ENCODE assay signal across 8 cellular contexts in the genomic region with DNA sequence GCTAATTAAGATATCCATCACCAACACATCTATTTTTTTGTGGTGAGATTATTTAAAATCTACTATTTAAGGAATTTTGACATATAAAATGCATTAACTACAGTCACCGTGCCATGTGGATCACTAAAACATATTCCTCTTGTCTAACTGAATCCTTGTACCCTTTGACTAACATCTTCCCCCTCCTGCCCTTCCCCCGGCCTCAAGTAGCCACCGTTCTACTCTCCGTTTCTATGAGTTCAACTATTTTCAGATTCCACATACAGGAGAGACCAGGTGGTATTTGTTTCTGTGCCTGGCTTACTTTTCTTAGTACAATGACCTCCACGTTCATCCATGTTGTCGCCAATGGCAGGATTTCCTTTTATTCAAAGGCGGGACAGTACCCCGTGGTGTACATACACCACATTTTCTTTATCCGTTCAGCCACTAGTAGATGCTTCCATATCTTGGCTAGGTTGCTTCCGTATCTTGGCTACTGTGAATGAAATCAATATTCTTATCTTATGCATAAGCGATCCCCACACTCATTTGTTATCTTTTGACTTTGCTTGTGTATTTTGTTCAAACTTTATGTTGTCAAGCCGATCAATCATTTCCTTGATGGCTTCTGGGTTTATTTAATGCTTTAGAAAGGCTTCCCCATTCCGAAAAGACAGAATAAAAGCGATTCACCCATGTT.
DNase-seq lines count a peak whose midpoint lies in the region; ATAC-seq and TF ChIP-seq lines count a peak whose summit lies in the region.

No MANE protein-coding gene starts in this region.

- peak overlapping the region in 3 of 4 donors; percentile 68 to 76 (median 75) for H3K4me3 Mint-ChIP-seq in CD4-positive, CD25-positive, alpha-beta regulatory T cell

- H3K27me3 Mint-ChIP-seq in CD4-positive, CD25-positive, alpha-beta regulatory T cell = peaks cover 42% of the 10 kb centered on the region

- in situ Hi-C loops in Panc1 (cut with HindIII; ENCODE audit: low pct_unique_long_range_greater_than_20kb, low sequenced_read_pairs) = no loop called here

- POLR2A ChIA-PET in Panc1 (lab: Charles Lee) (interaction anchor here (0.7 kb wide), 1 partner anchor 468 kb away, joined by 3 read pairs; a partner anchor contains a TSS), RWPE1 (lab: Yijun Ruan, JAX; ENCODE audit: low non-redundant PET) (no interaction called here)

- no TSS peak for BruUV-seq in Panc1 (replicated peaks; lab: Mats Ljungman, UMichigan)

- peaks cover 0 to 17% (median 5%) of the 10 kb centered on the region in 4 donors for H3K4me1 Mint-ChIP-seq in CD4-positive, CD25-positive, alpha-beta regulatory T cell

- H3K9me3 ChIP-seq in CD4-positive, CD25-positive, alpha-beta regulatory T cell (ENCODE audit: control insufficient read depth in 2 of 2, low read length in 2 of 2) = no peaks in the 10 kb centered on the region
- H3K9me3 ChIP-seq in Panc1 (ENCODE audit: control insufficient read depth, insufficient read depth, low read depth, low read length) (no peaks in the 10 kb centered on the region), esophagus squamous epithelium (no peaks in the 10 kb centered on the region), neutrophil (no peaks in the 10 kb centered on the region)

- peaks cover 13% of the 10 kb centered on the region for H3K27me3 ChIP-seq in CD4-positive, CD25-positive, alpha-beta regulatory T cell (ENCODE audit: control insufficient read depth, insufficient read depth, low read length)
- H3K27me3 ChIP-seq in Panc1 (ENCODE audit: control insufficient read depth, insufficient read depth, low read length) (no peaks in the 10 kb centered on the region), esophagus squamous epithelium (peaks cover 0 to 33% (median 0%) of the 10 kb centered on the region in 4 donors), neutrophil (peaks cover 64% of the 10 kb centered on the region)

- H3K36me3 ChIP-seq in CD4-positive, CD25-positive, alpha-beta regulatory T cell (ENCODE audit: control insufficient read depth, insufficient read depth, low read length) = no peaks in the 10 kb centered on the region
- H3K36me3 ChIP-seq in Panc1 (ENCODE audit: control insufficient read depth, insufficient read depth, low read length) (no peaks in the 10 kb centered on the region), esophagus squamous epithelium (no peaks in the 10 kb centered on the region), neutrophil (no peaks in the 10 kb centered on the region)

- DNase-seq in CD4-positive, CD25-positive, alpha-beta regulatory T cell = no peak
- no peak for DNase-seq in Panc1 (ENCODE audit: low read depth, low spot score)
- DNase-seq in esophagus squamous epithelium (lab: John Stamatoyannopoulos, UW) = no peak
- no peak for DNase-seq in NAMALWA (ENCODE audit: low spot score)
- DNase-seq in occipital lobe (lab: John Stamatoyannopoulos, UW) = no peak
- DNase-seq in NCI-H82 (lab: John Stamatoyannopoulos, UW) = no peak
- no peak for DNase-seq in RWPE1 (ENCODE audit: low spot score)

- H3K4me3 ChIP-seq in CD4-positive, CD25-positive, alpha-beta regulatory T cell (ENCODE audit: low read depth, low read length) = peak overlapping the region; percentile 2
- peak overlapping the region; percentile 47 to 50 for H3K4me3 ChIP-seq in Panc1 (ENCODE audit: low read depth in 2 of 2, low read length in 2 of 2)
- peak overlapping the region; percentile 27 to 64 (median 56) for H3K4me3 ChIP-seq in esophagus squamous epithelium
- peak overlapping the region; percentile 41 to 64 for H3K4me3 ChIP-seq in neutrophil (ENCODE audit: low read depth in 1 of 2, low read length in 1 of 2)

- no peaks in the 10 kb centered on the region for H3K36me3 Mint-ChIP-seq in CD4-positive, CD25-positive, alpha-beta regulatory T cell

- no peak for TF ChIP-seq POLR2A in esophagus squamous epithelium (IDR thresholded peaks at IDR 0.05)

- WGBS in esophagus squamous epithelium, 2 donors = 36 to 45% methylated on average over 14 of the region's 14 CpGs

- TF ChIP-seq CTCF in Panc1 (IDR thresholded peaks at IDR 0.05) = no peak
- TF ChIP-seq CTCF in esophagus squamous epithelium (IDR thresholded peaks at IDR 0.05) = no peak
- TF ChIP-seq CTCF in neutrophil (IDR thresholded peaks at IDR 0.05) = no peak
- no peak for TF ChIP-seq CTCF in RWPE1 (conservative IDR thresholded peaks at IDR 0.05; ENCODE audit: low read depth)

- peaks cover 18% of the 10 kb centered on the region for H3K4me1 ChIP-seq in CD4-positive, CD25-positive, alpha-beta regulatory T cell (ENCODE audit: control insufficient read depth, insufficient read depth, low read length, poor library complexity, severe bottlenecking)
- H3K4me1 ChIP-seq in Panc1 (ENCODE audit: control insufficient read depth, insufficient read depth, low read length) = no peaks in the 10 kb centered on the region
- H3K4me1 ChIP-seq in esophagus squamous epithelium = peaks cover 5 to 21% (median 6%) of the 10 kb centered on the region in 3 donors
- peaks cover 13 to 18% of the 10 kb centered on the region in 2 experiments for H3K4me1 ChIP-seq in neutrophil (ENCODE audit: control insufficient read depth in 1 of 2, insufficient read depth in 1 of 2, low read depth in 1 of 2, low read length in 1 of 2)

- no peaks in the 10 kb centered on the region for H3K9me3 Mint-ChIP-seq in CD4-positive, CD25-positive, alpha-beta regulatory T cell

- no peak overlapping the region for H3K27ac ChIP-seq in CD4-positive, CD25-positive, alpha-beta regulatory T cell (ENCODE audit: insufficient read depth, low read length, poor library complexity, severe bottlenecking)
- H3K27ac ChIP-seq in Panc1 (ENCODE audit: low read length) (no peak overlapping the region), esophagus squamous epithelium (peak overlapping the region in 3 of 4 donors; percentile 31 to 72 (median 67)), neutrophil (no peak overlapping the region), RWPE1 (no peak overlapping the region)

- CTCF ChIA-PET in Panc1 (lab: Charles Lee) = interaction anchor here (0.6 to 2.5 kb wide), 5 partner anchors 12 to 138 kb away, joined by 3 to 41 read pairs (median 3); no protein-coding TSS in a partner anchor
- CTCF ChIA-PET in RWPE1 (lab: Yijun Ruan, JAX) = interaction anchor here (0.6 to 3.1 kb wide), 8 partner anchors 12 to 261 kb away, joined by 3 to 58 read pairs (median 4); no protein-coding TSS in a partner anchor

- no peak for ATAC-seq in CD4-positive, CD25-positive, alpha-beta regulatory T cell (ENCODE audit: low read depth in 2 of 2)
- ATAC-seq in Panc1 = peak; percentile 39; the same call in 1 of the 2 replicates

- H3K27ac Mint-ChIP-seq in CD4-positive, CD25-positive, alpha-beta regulatory T cell = no peak overlapping the region

- intact Hi-C loops in Panc1 (cut with micrococcal nuclease; ENCODE audit: unreplicated experiment) = loop anchor here (1.0 kb wide), 1 partner anchor 54 kb away; no protein-coding TSS in a partner anchor
- intact Hi-C loops in esophagus squamous epithelium (cut with DNase I) = loop anchor here (5.0 to 10.0 kb wide), 3 partner anchors 54 to 386 kb away; a partner anchor contains a TSS

Comparison
In these comparisons a context has a peak if more than half of its experiments do, and no peak if none do; other contexts are left out.
1. H3K27ac ChIP-seq: peak in esophagus squamous epithelium (3 of 4); none in CD4-positive, CD25-positive, alpha-beta regulatory T cell (single experiment), Panc1 (single experiment), neutrophil (single experiment) and RWPE1 (single experiment).
2. H3K4me3 ChIP-seq: peak in every context shown above with its lines; median percentile 56 in esophagus squamous epithelium; 52 in neutrophil; 48 in Panc1; 2 in CD4-positive, CD25-positive, alpha-beta regulatory T cell.